ENCODE assay signal across 9 cellular contexts in the genomic region with DNA sequence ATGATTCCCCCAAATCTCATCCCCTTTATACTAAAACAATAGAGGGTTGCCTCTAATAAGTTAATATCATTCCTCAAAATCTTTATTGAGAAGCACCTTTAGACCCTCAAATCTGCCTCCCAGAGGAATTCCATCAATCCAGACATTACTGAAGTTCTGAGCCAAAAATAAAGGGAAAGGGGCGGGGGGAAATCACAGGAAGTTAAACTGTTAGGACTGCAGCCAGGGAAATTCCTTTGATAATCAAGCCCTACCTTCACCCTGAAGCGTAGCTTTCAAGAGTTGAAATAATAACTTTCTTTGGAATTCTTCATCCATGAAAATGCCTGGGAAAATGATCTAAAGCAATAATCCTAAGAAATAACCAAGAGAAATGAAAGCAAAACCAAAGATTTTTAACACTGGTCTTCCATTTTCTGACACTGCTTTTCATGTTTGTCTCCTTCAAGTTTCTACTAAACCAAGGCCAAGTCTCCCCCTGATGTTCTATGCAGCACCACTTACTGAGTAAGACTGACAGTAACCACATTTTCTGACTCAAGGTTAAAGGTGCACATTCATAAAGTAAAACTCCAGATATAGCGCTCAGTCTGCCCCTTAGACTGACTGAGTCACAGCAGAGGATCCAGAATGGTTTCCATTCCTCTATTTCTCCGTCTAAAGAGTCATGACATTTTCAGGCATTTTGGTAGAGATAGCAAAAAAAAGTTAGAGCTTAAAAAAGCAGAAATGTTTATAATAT.
A peak's percentile ranks its signal among the peaks of the same experiment; 100 is the strongest.
DNase-seq lines count a peak whose midpoint lies in the region; ATAC-seq and TF ChIP-seq lines count a peak whose summit lies in the region.
"Had no signal": no experiment of that assay in that cellular context is flagged by ENCODE, and none has a peak within 500 bp of the region (broad histone marks: within the 10 kb centered on the region; RNA-seq: fewer than 3 reads in every experiment).

No MANE protein-coding gene starts in this region.

- intact Hi-C loops in left ventricle myocardium inferior (cut with micrococcal nuclease) (loop anchor here (10.0 kb wide), 3 partner anchors 75 to 195 kb away; a partner anchor contains a TSS), PC-9 (cut with micrococcal nuclease; ENCODE audit: unreplicated experiment) (no loop called here)

- no peaks in the 10 kb centered on the region for H3F3A ChIP-seq in PC-9 (ENCODE audit: insufficient read depth, low read depth)

- POLR2A ChIA-PET in PC-9 (lab: Charles Lee; ENCODE audit: unreplicated experiment) = no interaction called here
- POLR2A ChIA-PET in activated CD4-positive, alpha-beta T cell treated with anti-CD3 and anti-CD28 coated beads, Interleukin-2, amount 10 ng/mL, durations not matched to agents 7 days and 5 days (lab: Charles Lee) = no interaction called here

- H3K4me3 Mint-ChIP-seq in activated CD4-positive, alpha-beta T cell treated with anti-CD3 and anti-CD28 coated beads, Interleukin-2, amount 10 ng/mL, durations not matched to agents 7 days and 5 days = no peak overlapping the region
- H3K4me3 Mint-ChIP-seq: activated naive CD4-positive, alpha-beta T cell treated with anti-CD3 and anti-CD28 coated beads, Interleukin-2, amount 50 U/mL, for 24 hours had no signal

- H3K27ac Mint-ChIP-seq in activated CD4-positive, alpha-beta T cell treated with anti-CD3 and anti-CD28 coated beads, Interleukin-2, amount 10 ng/mL, durations not matched to agents 7 days and 5 days = no peak overlapping the region
- H3K27ac Mint-ChIP-seq: activated naive CD4-positive, alpha-beta T cell treated with anti-CD3 and anti-CD28 coated beads, Interleukin-2, amount 50 U/mL, for 24 hours had no signal

- no peaks in the 10 kb centered on the region for H3K9me2 ChIP-seq in PC-9 (ENCODE audit: insufficient read depth)

- no peaks in the 10 kb centered on the region for H3K36me3 Mint-ChIP-seq in activated CD4-positive, alpha-beta T cell treated with anti-CD3 and anti-CD28 coated beads, Interleukin-2, amount 10 ng/mL, durations not matched to agents 7 days and 5 days (ENCODE audit: low read depth)
- H3K36me3 Mint-ChIP-seq: activated naive CD4-positive, alpha-beta T cell treated with anti-CD3 and anti-CD28 coated beads, Interleukin-2, amount 50 U/mL, for 24 hours had no signal

- no peak overlapping the region for H2AFZ ChIP-seq in PC-9

- H3K27me3 Mint-ChIP-seq in activated CD4-positive, alpha-beta T cell treated with anti-CD3 and anti-CD28 coated beads, Interleukin-2, amount 10 ng/mL, durations not matched to agents 7 days and 5 days = peaks cover 3% of the 10 kb centered on the region
- H3K27me3 Mint-ChIP-seq: activated naive CD4-positive, alpha-beta T cell treated with anti-CD3 and anti-CD28 coated beads, Interleukin-2, amount 50 U/mL, for 24 hours had no signal

- no TSS peak for BruUV-seq in PC-9 (replicated peaks; lab: Mats Ljungman, UMichigan)

- no peaks in the 10 kb centered on the region for H3K9me3 ChIP-seq in SJSA1 (replicated peaks)
- no peaks in the 10 kb centered on the region for H3K9me3 ChIP-seq in left ventricle myocardium inferior (replicated peaks)
- no peaks in the 10 kb centered on the region for H3K9me3 ChIP-seq in stomach smooth muscle (ENCODE audit: control insufficient read depth in 2 of 2, low read length in 2 of 2)
- no peaks in the 10 kb centered on the region for H3K9me3 ChIP-seq in PC-9 (ENCODE audit: insufficient read depth, low read depth)

- H3K4me1 ChIP-seq in SJSA1 (replicated peaks) = peaks cover 50% of the 10 kb centered on the region
- H3K4me1 ChIP-seq in left ventricle myocardium inferior = peaks cover 69% of the 10 kb centered on the region
- H3K4me1 ChIP-seq in stomach smooth muscle (ENCODE audit: control insufficient read depth, insufficient read depth, low read length) = no peaks in the 10 kb centered on the region
- H3K4me1 ChIP-seq in PC-9 (replicated peaks; ENCODE audit: insufficient read depth) = no peaks in the 10 kb centered on the region

- H3K9ac ChIP-seq in stomach smooth muscle (ENCODE audit: low read length in 2 of 2) = peak overlapping the region; percentile 22 to 35

- no peaks in the 10 kb centered on the region for H3K79me2 ChIP-seq in PC-9 (ENCODE audit: low read depth)

- H3K27me3 ChIP-seq in SJSA1 (replicated peaks) = no peaks in the 10 kb centered on the region
- no peaks in the 10 kb centered on the region for H3K27me3 ChIP-seq in left ventricle myocardium inferior (ENCODE audit: low read depth)
- H3K27me3 ChIP-seq in stomach smooth muscle (ENCODE audit: control insufficient read depth in 1 of 2, insufficient read depth in 2 of 2, low read length in 2 of 2) = no peaks in the 10 kb centered on the region
- no peaks in the 10 kb centered on the region for H3K27me3 ChIP-seq in PC-9 (ENCODE audit: insufficient read depth, low read depth)

- no peaks in the 10 kb centered on the region for H4K20me1 ChIP-seq in PC-9 (ENCODE audit: insufficient read depth)

- H3K4me3 ChIP-seq in SJSA1 (peak overlapping the region; percentile 12), left ventricle myocardium inferior (peak overlapping the region; percentile 48), stomach smooth muscle (ENCODE audit: low read length in 2 of 2) (peak overlapping the region; percentile 12 to 44), PC-9 (no peak overlapping the region)

- H3K4me1 Mint-ChIP-seq in activated CD4-positive, alpha-beta T cell treated with anti-CD3 and anti-CD28 coated beads, Interleukin-2, amount 10 ng/mL, durations not matched to agents 7 days and 5 days = peaks cover 3% of the 10 kb centered on the region
- H3K4me1 Mint-ChIP-seq: activated naive CD4-positive, alpha-beta T cell treated with anti-CD3 and anti-CD28 coated beads, Interleukin-2, amount 50 U/mL, for 24 hours had no signal

- H3K36me3 ChIP-seq in SJSA1 (no peaks in the 10 kb centered on the region), left ventricle myocardium inferior (no peaks in the 10 kb centered on the region), stomach smooth muscle (ENCODE audit: control insufficient read depth in 2 of 2, insufficient read depth in 2 of 2, low read length in 2 of 2) (no peaks in the 10 kb centered on the region), PC-9 (ENCODE audit: low read depth) (no peaks in the 10 kb centered on the region)

- DNase-seq in SJSA1 (ENCODE audit: low read depth in 1 of 2, low spot score in 2 of 2) = peak in 1 of 2 experiments; percentile 70
- DNase-seq in left ventricle myocardium inferior = no peak
- DNase-seq in NCI-H2081 treated with DMSO at 0.1 percent for 48 hours (lab: John Stamatoyannopoulos, UW) = no peak
- DNase-seq in PC-9 = no peak
- DNase-seq in activated CD4-positive, alpha-beta T cell treated with anti-CD3 and anti-CD28 coated beads, Interleukin-2, amount 10 ng/mL, durations not matched to agents 7 days and 5 days = no peak

- H3K9me3 Mint-ChIP-seq in activated CD4-positive, alpha-beta T cell treated with anti-CD3 and anti-CD28 coated beads, Interleukin-2, amount 10 ng/mL, durations not matched to agents 7 days and 5 days = no peaks in the 10 kb centered on the region
- H3K9me3 Mint-ChIP-seq: activated naive CD4-positive, alpha-beta T cell treated with anti-CD3 and anti-CD28 coated beads, Interleukin-2, amount 50 U/mL, for 24 hours had no signal

- H3K4me2 ChIP-seq in PC-9 = no peak overlapping the region

- H3K27ac ChIP-seq in SJSA1 (peak overlapping the region; percentile 94), left ventricle myocardium inferior (replicated peaks) (peak overlapping the region; percentile 89), stomach smooth muscle (ENCODE audit: low read length) (peak overlapping the region; percentile 56), PC-9 (no peak overlapping the region)

- ATAC-seq in GM19025 (IDR thresholded peaks at IDR 0.05; ENCODE audit: low read depth, unreplicated experiment) (peak; percentile 87), HG02938 (IDR thresholded peaks at IDR 0.05; ENCODE audit: unreplicated experiment) (peak; percentile 94)

- CTCF ChIA-PET in PC-9 (lab: Charles Lee) = no interaction called here
- CTCF ChIA-PET in activated CD4-positive, alpha-beta T cell treated with anti-CD3 and anti-CD28 coated beads, Interleukin-2, amount 10 ng/mL, durations not matched to agents 7 days and 5 days (lab: Charles Lee) = interaction anchor here (0.6 kb wide), 1 partner anchor 13 kb away, joined by 3 read pairs; no protein-coding TSS in a partner anchor

- TF ChIP-seq CTCF in left ventricle myocardium inferior (IDR thresholded peaks at IDR 0.05; ENCODE audit: borderline replicate concordance) (no peak), PC-9 (conservative IDR thresholded peaks at IDR 0.05) (no peak)
